In the genomic region with DNA sequence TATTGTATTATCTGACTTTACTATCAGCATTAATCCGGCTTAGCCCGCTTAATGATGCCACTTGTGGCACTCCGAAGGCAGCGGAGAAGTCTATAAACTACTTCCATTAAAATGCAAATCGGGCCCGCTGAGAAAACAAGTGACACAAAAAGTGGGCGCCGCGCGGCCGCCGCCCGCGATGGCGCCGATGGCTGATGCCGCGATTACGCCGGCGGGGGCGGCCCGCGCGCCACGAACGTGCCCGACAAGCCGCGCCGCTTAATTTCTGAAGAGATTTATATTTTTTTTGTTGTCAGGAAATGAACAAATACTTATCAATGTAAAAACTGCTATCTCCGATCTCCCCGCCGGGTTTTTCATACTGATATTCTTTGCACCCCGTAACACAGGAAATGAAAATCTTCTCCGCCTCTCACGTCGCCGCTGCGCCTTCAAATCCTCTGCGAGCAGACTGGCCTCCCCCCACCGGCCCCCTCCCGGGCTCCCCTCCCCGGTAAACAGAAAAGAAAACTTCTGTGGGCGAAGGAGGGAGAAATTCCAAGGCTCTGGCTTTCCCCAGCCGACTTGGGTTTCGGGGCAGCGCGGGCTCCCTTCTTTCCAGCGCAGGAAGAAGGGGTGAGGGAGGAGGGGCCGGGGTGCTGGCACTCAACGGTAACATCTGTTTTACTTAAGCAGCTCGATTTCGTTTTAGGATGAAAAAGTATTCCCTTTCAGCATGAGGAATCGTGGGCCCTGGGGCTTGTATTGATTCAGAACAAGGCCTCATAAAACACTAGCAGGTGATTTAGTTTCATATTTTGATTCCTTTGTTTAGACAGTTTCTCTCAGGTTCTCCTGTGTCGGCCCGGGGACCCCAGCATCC, we compare ENCODE assay signal across 8 cellular contexts.
DNase-seq lines count a peak whose midpoint lies in the region; ATAC-seq, FAIRE-seq and TF ChIP-seq lines count a peak whose summit lies in the region.

No MANE protein-coding gene starts in this region.

- H3K36me3 ChIP-seq in RWPE2 (ENCODE audit: low read depth) (no peaks in the 10 kb centered on the region), hepatocyte (replicated peaks; ENCODE audit: insufficient read depth, low read depth) (no peaks in the 10 kb centered on the region)

- no peak overlapping the region for H3K27ac Mint-ChIP-seq in HFFc6
- H3K27ac Mint-ChIP-seq in activated naive CD8-positive, alpha-beta T cell treated with anti-CD3 and anti-CD28 coated beads for 36 hours: peak overlapping the region; percentile 93

- H3K9me3 Mint-ChIP-seq in HFFc6: peaks cover 8% of the 10 kb centered on the region; the same call in 1 of the 2 replicates
- H3K9me3 Mint-ChIP-seq in activated naive CD8-positive, alpha-beta T cell treated with anti-CD3 and anti-CD28 coated beads for 36 hours: no peaks in the 10 kb centered on the region

- H3K79me2 ChIP-seq in hepatocyte: no peaks in the 10 kb centered on the region

- peak overlapping the region; percentile 98 for H2AFZ ChIP-seq in hepatocyte

- no peaks in the 10 kb centered on the region; the same call in 1 of the 2 replicates for H3K27me3 Mint-ChIP-seq in HFFc6 (ENCODE audit: insufficient read depth)
- H3K27me3 Mint-ChIP-seq in activated naive CD8-positive, alpha-beta T cell treated with anti-CD3 and anti-CD28 coated beads for 36 hours: peaks cover 16% of the 10 kb centered on the region

- H3K27ac ChIP-seq in RWPE2 (ENCODE audit: poor library complexity, severe bottlenecking) (no peak overlapping the region), hepatocyte (peak overlapping the region; percentile 76)

- ATAC-seq in RWPE2 (ENCODE audit: low read depth) (0 out of 3 replicates have a peak, but pooled peaks have one; percentile 23), sciatic nerve (peak; percentile 67)

- peak overlapping the region; percentile 83 for H3K4me2 ChIP-seq in hepatocyte

- peak overlapping the region; percentile 11; the same call in 1 of the 2 replicates for H3K4me3 Mint-ChIP-seq in HFFc6
- H3K4me3 Mint-ChIP-seq in activated naive CD8-positive, alpha-beta T cell treated with anti-CD3 and anti-CD28 coated beads for 36 hours: peak overlapping the region; percentile 84

- H3K9me3 ChIP-seq in RWPE2 (ENCODE audit: severe bottlenecking) (no peaks in the 10 kb centered on the region), hepatocyte (ENCODE audit: low read depth) (no peaks in the 10 kb centered on the region)

- no peak for DNase-seq in GM12864 (ENCODE audit: low read depth)
- no peak for DNase-seq in HFFc6
- DNase-seq in RWPE2 (ENCODE audit: low spot score): no peak
- peak; percentile 71 for DNase-seq in activated naive CD8-positive, alpha-beta T cell treated with anti-CD3 and anti-CD28 coated beads for 36 hours
- peak; percentile 71 for DNase-seq in hepatocyte (ENCODE audit: low spot score)
- DNase-seq in sciatic nerve (ENCODE audit: low spot score): peak; percentile 61
- DNase-seq in RCC 7860 (ENCODE audit: low spot score): no peak
- no peak for DNase-seq in AML-193 (lab: John Stamatoyannopoulos, UW)

- H4K20me1 ChIP-seq in hepatocyte (ENCODE audit: insufficient read depth, poor library complexity, severe bottlenecking): no peaks in the 10 kb centered on the region

- H3K27me3 ChIP-seq in RWPE2 (ENCODE audit: insufficient read depth, poor library complexity, severe bottlenecking) (no peaks in the 10 kb centered on the region), hepatocyte (peaks cover 11% of the 10 kb centered on the region)

- intact Hi-C loops in sciatic nerve (cut with DNase I): no loop called here

- no peak for TF ChIP-seq CTCF in GM12864 (IDR thresholded peaks at IDR 0.05; ENCODE audit: low read depth, low read length, missing control alignments)
- no peak for TF ChIP-seq CTCF in HFFc6 (IDR thresholded peaks at IDR 0.05)
- no peak for TF ChIP-seq CTCF in RWPE2 (IDR thresholded peaks at IDR 0.05; ENCODE audit: poor library complexity, severe bottlenecking)
- TF ChIP-seq CTCF in hepatocyte (IDR thresholded peaks at IDR 0.05; ENCODE audit: poor library complexity): no peak

- H3K4me3 ChIP-seq in GM12864 (ENCODE audit: low read depth, low read length) (peak overlapping the region; percentile 43), RWPE2 (ENCODE audit: severe bottlenecking) (peak overlapping the region; percentile 37), hepatocyte (peak overlapping the region; percentile 57)

- under 1% methylated on average over 55 of the region's 57 CpGs for WGBS in hepatocyte (ENCODE audit: low lambda C conversion rate, missing lambda C conversion rate)

- H3K9me2 ChIP-seq in hepatocyte (replicated peaks; ENCODE audit: insufficient read depth): no peaks in the 10 kb centered on the region

- FAIRE-seq in RCC 7860 (lab: Jason Lieb, UNC): no peak

- no peaks in the 10 kb centered on the region for H3K4me1 Mint-ChIP-seq in HFFc6 (ENCODE audit: low read depth)
- peaks cover 4% of the 10 kb centered on the region for H3K4me1 Mint-ChIP-seq in activated naive CD8-positive, alpha-beta T cell treated with anti-CD3 and anti-CD28 coated beads for 36 hours

- H3K36me3 Mint-ChIP-seq in HFFc6 (ENCODE audit: low read depth): no peaks in the 10 kb centered on the region
- peaks cover 2% of the 10 kb centered on the region for H3K36me3 Mint-ChIP-seq in activated naive CD8-positive, alpha-beta T cell treated with anti-CD3 and anti-CD28 coated beads for 36 hours

- H3K4me1 ChIP-seq in RWPE2 (ENCODE audit: insufficient read depth, poor library complexity, severe bottlenecking) (no peaks in the 10 kb centered on the region), hepatocyte (ENCODE audit: insufficient read depth) (peaks cover 5% of the 10 kb centered on the region)

Comparison
In these comparisons a context has a peak if more than half of its experiments do, and no peak if none do; other contexts are left out.
1. DNase-seq: peak in activated naive CD8-positive, alpha-beta T cell treated with anti-CD3 and anti-CD28 coated beads for 36 hours (single experiment), hepatocyte (single experiment) and sciatic nerve (single experiment); none in GM12864 (single experiment), HFFc6 (single experiment), RWPE2 (single experiment), RCC 7860 (single experiment) and AML-193 (0 of 2).
2. Peak in every context shown above with its lines, with median percentiles within 50 percentile points of each other: H3K4me3 ChIP-seq.